Comparison of ENCODE assay signal across 8 cellular contexts in genomic region chr15:74841761-74842385, GRCh38. TPM values are rescaled to one million over a fixed set of nuclear protein-coding genes. Genes with fewer than 3 reads are reported as not detected.
DNase-seq lines count a peak whose midpoint lies in the region; ATAC-seq and TF ChIP-seq lines count a peak whose summit lies in the region.

No MANE protein-coding gene starts in this region.

- H3K4me1 ChIP-seq in gastroesophageal sphincter: peaks cover 0 to 35% (median 21%) of the 10 kb centered on the region in 3 donors
- H3K4me1 ChIP-seq in skeletal muscle tissue (ENCODE audit: control insufficient read depth in 3 of 3, insufficient read depth in 3 of 3, low read length in 3 of 3): peaks cover 20 to 23% (median 23%) of the 10 kb centered on the region in 3 donors

- peak overlapping the region in 1 of 4 donors; percentile 87 for H3K27ac ChIP-seq in gastroesophageal sphincter
- no peak overlapping the region for H3K27ac ChIP-seq in skeletal muscle tissue (ENCODE audit: low read depth, low read length)

- H3K9ac ChIP-seq in skeletal muscle tissue (ENCODE audit: low read depth in 1 of 3, low read length in 3 of 3): peak overlapping the region in 2 of 3 donors; percentile 89 to 95

- DNase-seq in H7 (peak; percentile 28), DMS53 (lab: John Stamatoyannopoulos, UW) (no peak)

- H3K9me3 ChIP-seq in gastroesophageal sphincter: no peaks in the 10 kb centered on the region
- H3K9me3 ChIP-seq in skeletal muscle tissue (ENCODE audit: control insufficient read depth in 3 of 3, low read length in 3 of 3): no peaks in the 10 kb centered on the region

- H3K4me3 ChIP-seq in H7 (ENCODE audit: insufficient read depth, low read depth, low read length) (peak overlapping the region; percentile 94), WI38 (ENCODE audit: low read depth, low read length) (peak overlapping the region; percentile 81), gastroesophageal sphincter (peak overlapping the region; percentile 88 to 98), skeletal muscle tissue (ENCODE audit: low read length in 3 of 3) (peak overlapping the region; percentile 70 to 94 (median 93))

- no peak for TF ChIP-seq EP300 in gastroesophageal sphincter (IDR thresholded peaks at IDR 0.05)

- H3K36me3 ChIP-seq in H7 (replicated peaks; ENCODE audit: control insufficient read depth, insufficient read depth, low read length) (peaks cover 13% of the 10 kb centered on the region), gastroesophageal sphincter (peaks cover 0 to 72% of the 10 kb centered on the region in 2 donors), skeletal muscle tissue (ENCODE audit: control insufficient read depth in 3 of 3, insufficient read depth in 3 of 3, low read length in 3 of 3) (peaks cover 24 to 49% (median 32%) of the 10 kb centered on the region in 3 donors)

- WGBS in gastroesophageal sphincter (ENCODE audit: low coverage in 1 of 2), 2 donors: 88 to 94% methylated on average over 3 to 6 of the region's 14 CpGs

- H3K27me3 ChIP-seq in H7 (ENCODE audit: control insufficient read depth, insufficient read depth, low read length) (no peaks in the 10 kb centered on the region), gastroesophageal sphincter (no peaks in the 10 kb centered on the region), skeletal muscle tissue (ENCODE audit: control insufficient read depth in 3 of 3, insufficient read depth in 3 of 3, low read length in 3 of 3) (no peaks in the 10 kb centered on the region)

- TF ChIP-seq CTCF in WI38 (IDR thresholded peaks at IDR 0.05; ENCODE audit: low read depth, low read length) (no peak), gastroesophageal sphincter (IDR thresholded peaks at IDR 0.05) (no peak)

- TF ChIP-seq POLR2A in gastroesophageal sphincter (IDR thresholded peaks at IDR 0.05): no peak

- ATAC-seq in gastroesophageal sphincter (no peak), HG03139 (IDR thresholded peaks at IDR 0.05; ENCODE audit: unreplicated experiment) (no peak), GM19324 (IDR thresholded peaks at IDR 0.05; ENCODE audit: low FRiP score, unreplicated experiment) (no peak), HG02870 (IDR thresholded peaks at IDR 0.05; ENCODE audit: unreplicated experiment) (no peak)

RNA-seq across cellular contexts. Expression of gene ULK3, which starts 1.1 kb away (rescaled TPM):
- total RNA-seq in H7 (2014; rRNA removed; shearing (Covaris generic)): 20.9 and 30.4 TPM in 2 replicates
- total RNA-seq in gastroesophageal sphincter (10 to 100 TPM; 26.4 to 51.8 (median 32.7) TPM), skeletal muscle tissue (18.3 TPM)

RNA-seq across cellular contexts. Expression of gene CPLX3, which starts 15.4 kb away (rescaled TPM):
- total RNA-seq in H7 (2014; rRNA removed; shearing (Covaris generic)): 0.03 TPM in 1 of 2 replicates, not detected in the other
- total RNA-seq in gastroesophageal sphincter (not detected), skeletal muscle tissue (not detected)

RNA-seq across cellular contexts. Expression of gene LMAN1L, which starts 29.2 kb away (rescaled TPM):
- not detected in 2 replicates for total RNA-seq in H7 (2014; rRNA removed; shearing (Covaris generic))
- total RNA-seq in gastroesophageal sphincter (under 1 TPM in 1 of 4 donors, not detected in 3; 0.27 TPM), skeletal muscle tissue (not detected)

RNA-seq across cellular contexts. Expression of gene SCAMP2, which starts 31.3 kb away (rescaled TPM):
- 20.8 and 22.6 TPM in 2 replicates for total RNA-seq in H7 (2014; rRNA removed; shearing (Covaris generic))
- total RNA-seq in gastroesophageal sphincter: 100 to 1,000 TPM in 1 of 4 donors, 10 to 100 TPM in 3; 45.6 to 111 (median 72.1) TPM
- total RNA-seq in skeletal muscle tissue: 15.7 TPM

RNA-seq across cellular contexts. Expression of gene MPI, which starts 48.0 kb away (rescaled TPM):
- total RNA-seq in H7 (2014; rRNA removed; shearing (Covaris generic)): 50.9 and 64.7 TPM in 2 replicates
- total RNA-seq in gastroesophageal sphincter: 10 to 100 TPM; 36.5 to 58.8 (median 42.5) TPM
- total RNA-seq in skeletal muscle tissue: 22.4 TPM
